ENCODE assay signal across 27 cellular contexts in genomic region chr13:27128825-27129627, GRCh38. TPM values are rescaled to one million over a fixed set of nuclear protein-coding genes. Genes with fewer than 3 reads are reported as not detected.
DNase-seq lines count a peak whose midpoint lies in the region; ATAC-seq and TF ChIP-seq lines count a peak whose summit lies in the region.
"Had no signal": no experiment of that assay in that cellular context is flagged by ENCODE, and none has a peak within 500 bp of the region (broad histone marks: within the 10 kb centered on the region; RNA-seq: fewer than 3 reads in every experiment).

No MANE protein-coding gene starts in this region.

- H3K9me3 Mint-ChIP-seq in activated T-helper 17 cell treated with anti-CD3 and anti-CD28 coated beads, Interleukin-2, amount 50 U/mL, for 72 hours, result no peaks in the 10 kb centered on the region

- DNase-seq in NCI-H2227 treated with DMSO at 0.1 percent for 48 hours (lab: John Stamatoyannopoulos, UW) (peak; percentile 11), NCI-H2227 (lab: John Stamatoyannopoulos, UW; ENCODE audit: unreplicated experiment) (no peak), HT-29 (ENCODE audit: low spot score) (peak; percentile 33), gastrocnemius medialis (no peak), upper lobe of left lung (no peak), NCI-H2107 treated with DMSO at 0.1 percent for 48 hours (lab: John Stamatoyannopoulos, UW; ENCODE audit: unreplicated experiment) (no peak), amniotic stem cell (lab: John Stamatoyannopoulos, UW) (no peak)
- DNase-seq: activated effector memory CD4-positive, alpha-beta T cell treated with Interleukin-2 at 50 U/mL for 16 hours; amygdala; BE2C; Calu3; caudate nucleus; GM23248; kidney glomerular epithelial cell; mesenchymal stem cell; NCI-H1105; NCI-H2081; NCI-H524; spleen; SW 1271; thyroid gland had no signal

- no peak for TF ChIP-seq CTCF in gastrocnemius medialis (IDR thresholded peaks at IDR 0.05 in 4 of 5, conservative IDR thresholded peaks at IDR 0.05 in 1 of 5)
- no peak for TF ChIP-seq CTCF in upper lobe of left lung (IDR thresholded peaks at IDR 0.05)

- H3K4me1 ChIP-seq in gastrocnemius medialis (peaks cover 31 to 77% of the 10 kb centered on the region in 2 donors), upper lobe of left lung (peaks cover 22 to 67% (median 31%) of the 10 kb centered on the region in 4 donors)
- H3K4me1 ChIP-seq: BE2C, prostate gland, thyroid gland had no signal

- H3K9me3 ChIP-seq in gastrocnemius medialis (no peaks in the 10 kb centered on the region), upper lobe of left lung (no peaks in the 10 kb centered on the region)
- H3K9me3 ChIP-seq: BE2C, prostate gland, thyroid gland had no signal

- in situ Hi-C loops in gastrocnemius medialis (cut with MboI; ENCODE audit: low sequenced_read_pairs in 4 of 4), result no loop called here

- H3K27ac ChIP-seq in gastrocnemius medialis, result peak overlapping the region in 3 of 4 donors; percentile 62 to 74 (median 70)
- no peak overlapping the region for H3K27ac ChIP-seq in upper lobe of left lung
- H3K27ac ChIP-seq: 22Rv1, KMS-11, prostate gland, spleen, thyroid gland had no signal

- peak overlapping the region; percentile 86 for H3K27ac Mint-ChIP-seq in activated T-helper 17 cell treated with anti-CD3 and anti-CD28 coated beads, Interleukin-2, amount 50 U/mL, for 72 hours
- H3K27ac Mint-ChIP-seq: nephron had no signal

- TF ChIP-seq POLR2A in gastrocnemius medialis (IDR thresholded peaks at IDR 0.05) (no peak), upper lobe of left lung (IDR thresholded peaks at IDR 0.05) (no peak)

- TF ChIP-seq EP300 in upper lobe of left lung (IDR thresholded peaks at IDR 0.05), result no peak

- peaks cover 60% of the 10 kb centered on the region for H3K36me3 Mint-ChIP-seq in activated T-helper 17 cell treated with anti-CD3 and anti-CD28 coated beads, Interleukin-2, amount 50 U/mL, for 72 hours (ENCODE audit: low read depth)

- intact Hi-C loops in gastrocnemius medialis (cut with DNase I; ENCODE audit: low total_unique reads), result no loop called here

- H3K4me3 ChIP-seq in gastrocnemius medialis (no peak overlapping the region), upper lobe of left lung (no peak overlapping the region)
- H3K4me3 ChIP-seq: gastroesophageal sphincter, GM23248, prostate gland, spleen, thyroid gland had no signal

- H3K36me3 ChIP-seq in gastrocnemius medialis (no peaks in the 10 kb centered on the region), upper lobe of left lung (no peaks in the 10 kb centered on the region)
- H3K36me3 ChIP-seq: BE2C, gastroesophageal sphincter, prostate gland, thyroid gland had no signal

- peak overlapping the region; percentile 88 for H3K4me3 Mint-ChIP-seq in activated T-helper 17 cell treated with anti-CD3 and anti-CD28 coated beads, Interleukin-2, amount 50 U/mL, for 72 hours
- H3K4me3 Mint-ChIP-seq: nephron had no signal

- H3K4me1 Mint-ChIP-seq in activated T-helper 17 cell treated with anti-CD3 and anti-CD28 coated beads, Interleukin-2, amount 50 U/mL, for 72 hours, result peaks cover 67% of the 10 kb centered on the region

- H3K27me3 ChIP-seq in gastrocnemius medialis, result no peaks in the 10 kb centered on the region
- no peaks in the 10 kb centered on the region for H3K27me3 ChIP-seq in upper lobe of left lung
- H3K27me3 ChIP-seq: BE2C, gastroesophageal sphincter, spleen, thyroid gland had no signal

- H3K27me3 Mint-ChIP-seq in activated T-helper 17 cell treated with anti-CD3 and anti-CD28 coated beads, Interleukin-2, amount 50 U/mL, for 72 hours, result no peaks in the 10 kb centered on the region

- ATAC-seq in activated T-helper 17 cell treated with anti-CD3 and anti-CD28 coated beads, Interleukin-2, amount 50 U/mL, for 72 hours (replicated peaks), result no peak
- ATAC-seq in gastrocnemius medialis (no peak), upper lobe of left lung (ENCODE audit: low FRiP score in 2 of 2) (no peak)
- ATAC-seq: gastroesophageal sphincter had no signal

- WGBS in upper lobe of left lung, 2 donors, result 90 to 91% methylated on average over 8 of the region's 8 CpGs

RNA-seq across cellular contexts. Expression of gene USP12, which starts 42.6 kb away (rescaled TPM):
- total RNA-seq in HT-29 (2014; rRNA removed; shearing (Covaris generic)), result 18.7 and 19.4 TPM in 2 replicates
- total RNA-seq in activated T-helper 17 cell treated with anti-CD3 and anti-CD28 coated beads, Interleukin-2, amount 50 U/mL, for 72 hours, result 10 to 100 TPM; 65.6 to 77.2 TPM
- 10 to 100 TPM; 11.1 to 27.6 (median 13.1) TPM for total RNA-seq in gastrocnemius medialis
- total RNA-seq in upper lobe of left lung, result 10 to 100 TPM; 11.9 to 78.8 (median 30.5) TPM

Comparison
In these comparisons a context has a peak if more than half of its experiments do, and no peak if none do; other contexts are left out.
1. DNase-seq: peak in NCI-H2227 treated with DMSO at 0.1 percent for 48 hours (single experiment) and HT-29 (single experiment); none in NCI-H2227 (single experiment), gastrocnemius medialis (0 of 2), upper lobe of left lung (0 of 2), NCI-H2107 treated with DMSO at 0.1 percent for 48 hours (single experiment) and amniotic stem cell (single experiment).
2. H3K27ac ChIP-seq: peak in gastrocnemius medialis (3 of 4); none in upper lobe of left lung (0 of 4).